In the genomic region with DNA sequence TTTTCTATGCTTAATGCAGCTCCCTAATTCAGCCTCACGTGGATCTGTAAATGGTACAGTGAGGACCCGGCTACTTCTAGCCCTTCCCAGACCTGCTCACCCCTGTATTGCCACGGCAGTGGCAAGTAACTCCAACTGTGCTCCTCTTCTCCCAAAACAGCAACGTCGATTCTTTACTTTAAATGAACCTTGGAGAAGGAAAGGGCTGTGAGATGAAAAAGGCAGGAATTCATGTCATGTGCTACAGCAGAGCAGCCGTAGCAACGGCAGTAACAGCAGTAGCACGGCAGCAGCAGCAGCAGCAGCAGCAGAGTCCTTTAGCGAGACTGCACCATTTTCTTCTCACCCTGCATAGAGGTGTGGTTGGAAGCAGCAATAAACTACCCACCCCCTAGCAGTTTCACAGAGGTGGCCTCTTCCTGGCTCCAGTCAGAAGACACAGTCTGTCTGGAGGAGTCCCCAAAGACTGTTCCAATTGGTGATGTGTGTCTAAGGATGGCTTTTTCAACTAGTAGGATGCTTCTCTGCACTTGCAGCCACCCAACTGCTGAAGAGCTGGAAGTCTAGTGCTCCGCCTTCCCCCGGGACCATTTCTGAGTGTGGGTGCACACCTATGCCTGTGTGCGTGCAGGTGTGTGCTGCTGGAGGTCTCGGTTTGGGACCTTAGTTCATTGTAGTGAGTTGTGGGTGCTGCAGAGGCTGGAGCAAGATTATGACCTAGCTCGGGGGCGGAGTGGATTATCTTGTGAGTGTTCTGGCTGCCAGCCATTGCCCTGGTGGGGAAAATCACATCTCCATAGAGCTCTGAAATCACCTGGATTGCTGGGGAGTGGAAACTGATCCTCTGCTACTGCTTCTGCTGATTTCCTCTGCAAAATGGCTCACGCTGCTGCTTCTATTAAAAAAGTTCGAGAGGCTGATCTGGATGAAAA, we compare ENCODE assay signal across 1 cellular context.
TF ChIP-seq lines count a peak whose summit lies in the region.

No MANE protein-coding gene starts in this region.

TF ChIP-seq in HepG2, 621 proteins besides CTCF, POLR2A, EP300 and RAD21 (continued from another document and continues in another):
- no peak for TF ChIP-seq PRDM15 (CRISPR knock-in tag; IDR thresholded peaks at IDR 0.05)
- peak; percentile 15; the same call in 1 of the 2 replicates for TF ChIP-seq SAP130 (CRISPR knock-in tag; IDR thresholded peaks at IDR 0.05; ENCODE audit: low read depth)
- no peak for TF ChIP-seq CENPX (CRISPR knock-in tag; IDR thresholded peaks at IDR 0.05)
- TF ChIP-seq REPIN1 (CRISPR knock-in tag; IDR thresholded peaks at IDR 0.05; ENCODE audit: borderline replicate concordance, low read depth), result no peak
- TF ChIP-seq, protein P1, sequence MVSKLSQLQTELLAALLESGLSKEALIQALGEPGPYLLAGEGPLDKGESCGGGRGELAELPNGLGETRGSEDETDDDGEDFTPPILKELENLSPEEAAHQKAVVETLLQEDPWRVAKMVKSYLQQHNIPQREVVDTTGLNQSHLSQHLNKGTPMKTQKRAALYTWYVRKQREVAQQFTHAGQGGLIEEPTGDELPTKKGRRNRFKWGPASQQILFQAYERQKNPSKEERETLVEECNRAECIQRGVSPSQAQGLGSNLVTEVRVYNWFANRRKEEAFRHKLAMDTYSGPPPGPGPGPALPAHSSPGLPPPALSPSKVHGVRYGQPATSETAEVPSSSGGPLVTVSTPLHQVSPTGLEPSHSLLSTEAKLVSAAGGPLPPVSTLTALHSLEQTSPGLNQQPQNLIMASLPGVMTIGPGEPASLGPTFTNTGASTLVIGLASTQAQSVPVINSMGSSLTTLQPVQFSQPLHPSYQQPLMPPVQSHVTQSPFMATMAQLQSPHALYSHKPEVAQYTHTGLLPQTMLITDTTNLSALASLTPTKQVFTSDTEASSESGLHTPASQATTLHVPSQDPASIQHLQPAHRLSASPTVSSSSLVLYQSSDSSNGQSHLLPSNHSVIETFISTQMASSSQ (IDR thresholded peaks at IDR 0.05; ENCODE audit: low read depth), result no peak
- TF ChIP-seq, protein P1 (CRISPR knock-in tag; IDR thresholded peaks at IDR 0.05; ENCODE audit: borderline replicate concordance), result 0 out of 2 replicates have a peak, but pooled peaks have one; percentile 22
- TF ChIP-seq, protein P2, sequence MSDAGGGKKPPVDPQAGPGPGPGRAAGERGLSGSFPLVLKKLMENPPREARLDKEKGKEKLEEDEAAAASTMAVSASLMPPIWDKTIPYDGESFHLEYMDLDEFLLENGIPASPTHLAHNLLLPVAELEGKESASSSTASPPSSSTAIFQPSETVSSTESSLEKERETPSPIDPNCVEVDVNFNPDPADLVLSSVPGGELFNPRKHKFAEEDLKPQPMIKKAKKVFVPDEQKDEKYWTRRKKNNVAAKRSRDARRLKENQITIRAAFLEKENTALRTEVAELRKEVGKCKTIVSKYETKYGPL (CRISPR knock-in tag; IDR thresholded peaks at IDR 0.05), result no peak
- TF ChIP-seq GABPB1 (CRISPR knock-in tag; IDR thresholded peaks at IDR 0.05), result no peak
- no peak for TF ChIP-seq GLI4 (CRISPR knock-in tag; IDR thresholded peaks at IDR 0.05; ENCODE audit: borderline replicate concordance)
- TF ChIP-seq MTA1 (CRISPR knock-in tag; IDR thresholded peaks at IDR 0.05; ENCODE audit: borderline replicate concordance), result no peak
- TF ChIP-seq ZNF292 (CRISPR knock-in tag; IDR thresholded peaks at IDR 0.05; ENCODE audit: borderline replicate concordance, low read depth), result peak; percentile 82; the same call in 1 of the 2 replicates
- 0 out of 2 replicates have a peak, but pooled peaks have one; percentile 15 for TF ChIP-seq PAXIP1 (CRISPR knock-in tag; conservative IDR thresholded peaks at IDR 0.05)
- TF ChIP-seq UBTF (CRISPR knock-in tag; IDR thresholded peaks at IDR 0.05), result no peak
- TF ChIP-seq, protein P3, sequence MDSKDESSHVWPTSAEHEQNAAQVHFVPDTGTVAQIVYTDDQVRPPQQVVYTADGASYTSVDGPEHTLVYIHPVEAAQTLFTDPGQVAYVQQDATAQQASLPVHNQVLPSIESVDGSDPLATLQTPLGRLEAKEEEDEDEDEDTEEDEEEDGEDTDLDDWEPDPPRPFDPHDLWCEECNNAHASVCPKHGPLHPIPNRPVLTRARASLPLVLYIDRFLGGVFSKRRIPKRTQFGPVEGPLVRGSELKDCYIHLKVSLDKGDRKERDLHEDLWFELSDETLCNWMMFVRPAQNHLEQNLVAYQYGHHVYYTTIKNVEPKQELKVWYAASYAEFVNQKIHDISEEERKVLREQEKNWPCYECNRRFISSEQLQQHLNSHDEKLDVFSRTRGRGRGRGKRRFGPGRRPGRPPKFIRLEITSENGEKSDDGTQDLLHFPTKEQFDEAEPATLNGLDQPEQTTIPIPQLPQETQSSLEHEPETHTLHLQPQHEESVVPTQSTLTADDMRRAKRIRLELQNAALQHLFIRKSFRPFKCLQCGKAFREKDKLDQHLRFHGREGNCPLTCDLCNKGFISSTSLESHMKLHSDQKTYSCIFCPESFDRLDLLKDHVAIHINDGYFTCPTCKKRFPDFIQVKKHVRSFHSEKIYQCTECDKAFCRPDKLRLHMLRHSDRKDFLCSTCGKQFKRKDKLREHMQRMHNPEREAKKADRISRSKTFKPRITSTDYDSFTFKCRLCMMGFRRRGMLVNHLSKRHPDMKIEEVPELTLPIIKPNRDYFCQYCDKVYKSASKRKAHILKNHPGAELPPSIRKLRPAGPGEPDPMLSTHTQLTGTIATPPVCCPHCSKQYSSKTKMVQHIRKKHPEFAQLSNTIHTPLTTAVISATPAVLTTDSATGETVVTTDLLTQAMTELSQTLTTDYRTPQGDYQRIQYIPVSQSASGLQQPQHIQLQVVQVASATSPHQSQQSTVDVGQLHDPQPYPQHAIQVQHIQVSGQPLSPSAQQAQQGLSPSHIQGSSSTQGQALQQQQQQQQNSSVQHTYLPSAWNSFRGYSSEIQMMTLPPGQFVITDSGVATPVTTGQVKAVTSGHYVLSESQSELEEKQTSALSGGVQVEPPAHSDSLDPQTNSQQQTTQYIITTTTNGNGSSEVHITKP (CRISPR knock-in tag; IDR thresholded peaks at IDR 0.05; ENCODE audit: low read depth), result peak; percentile 96
- TF ChIP-seq ZNF678 (CRISPR knock-in tag; IDR thresholded peaks at IDR 0.05), result no peak
- no peak for TF ChIP-seq KLF13 (CRISPR knock-in tag; IDR thresholded peaks at IDR 0.05)
- no peak for TF ChIP-seq ZKSCAN8 (CRISPR knock-in tag; IDR thresholded peaks at IDR 0.05; ENCODE audit: borderline replicate concordance)
- TF ChIP-seq GABPA (IDR thresholded peaks at IDR 0.05; ENCODE audit: low read depth, low read length), result no peak
- TF ChIP-seq GABPA (CRISPR knock-in tag; IDR thresholded peaks at IDR 0.05; ENCODE audit: low read depth), result no peak
- TF ChIP-seq CHD2 (IDR thresholded peaks at IDR 0.05; ENCODE audit: low read depth, low read length), result no peak
- peak; percentile 8; the same call in 1 of the 2 replicates for TF ChIP-seq SALL1 (CRISPR knock-in tag; IDR thresholded peaks at IDR 0.05)
- 0 out of 2 replicates have a peak, but pooled peaks have one; percentile 21 for TF ChIP-seq TAF1 (CRISPR knock-in tag; IDR thresholded peaks at IDR 0.05)
- TF ChIP-seq LBX2 (CRISPR knock-in tag; IDR thresholded peaks at IDR 0.05; ENCODE audit: borderline replicate concordance), result no peak
- TF ChIP-seq, protein P4, sequence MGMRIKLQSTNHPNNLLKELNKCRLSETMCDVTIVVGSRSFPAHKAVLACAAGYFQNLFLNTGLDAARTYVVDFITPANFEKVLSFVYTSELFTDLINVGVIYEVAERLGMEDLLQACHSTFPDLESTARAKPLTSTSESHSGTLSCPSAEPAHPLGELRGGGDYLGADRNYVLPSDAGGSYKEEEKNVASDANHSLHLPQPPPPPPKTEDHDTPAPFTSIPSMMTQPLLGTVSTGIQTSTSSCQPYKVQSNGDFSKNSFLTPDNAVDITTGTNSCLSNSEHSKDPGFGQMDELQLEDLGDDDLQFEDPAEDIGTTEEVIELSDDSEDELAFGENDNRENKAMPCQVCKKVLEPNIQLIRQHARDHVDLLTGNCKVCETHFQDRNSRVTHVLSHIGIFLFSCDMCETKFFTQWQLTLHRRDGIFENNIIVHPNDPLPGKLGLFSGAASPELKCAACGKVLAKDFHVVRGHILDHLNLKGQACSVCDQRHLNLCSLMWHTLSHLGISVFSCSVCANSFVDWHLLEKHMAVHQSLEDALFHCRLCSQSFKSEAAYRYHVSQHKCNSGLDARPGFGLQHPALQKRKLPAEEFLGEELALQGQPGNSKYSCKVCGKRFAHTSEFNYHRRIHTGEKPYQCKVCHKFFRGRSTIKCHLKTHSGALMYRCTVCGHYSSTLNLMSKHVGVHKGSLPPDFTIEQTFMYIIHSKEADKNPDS (CRISPR knock-in tag; IDR thresholded peaks at IDR 0.05), result no peak
- TF ChIP-seq SNAI1 (CRISPR knock-in tag; IDR thresholded peaks at IDR 0.05; ENCODE audit: borderline replicate concordance), result no peak
